Comparison of ENCODE assay signal across 2 cellular contexts in genomic region chr2:27093430-27094352, GRCh38.
TF ChIP-seq lines count a peak whose summit lies in the region.

No MANE protein-coding gene starts in this region.

TF ChIP-seq in WTC11, 78 proteins besides CTCF, POLR2A, EP300 and RAD21:
- no peak for TF ChIP-seq ATF6 (CRISPR knock-in tag; IDR thresholded peaks at IDR 0.05)
- TF ChIP-seq GABPB1 (CRISPR knock-in tag; IDR thresholded peaks at IDR 0.05) = peak; percentile 71

TF ChIP-seq in liver, 16 proteins besides CTCF, POLR2A, EP300 and RAD21:
- TF ChIP-seq MAX (IDR thresholded peaks at IDR 0.05) = peak; percentile 64
- peak; percentile 89 for TF ChIP-seq SP1 (IDR thresholded peaks at IDR 0.05)
- TF ChIP-seq FOXA1 (IDR thresholded peaks at IDR 0.05) = no peak
- peak; percentile 82 for TF ChIP-seq REST (IDR thresholded peaks at IDR 0.05)
- peak; percentile 26 for TF ChIP-seq FOXA2 (IDR thresholded peaks at IDR 0.05)
- peak; percentile 37 for TF ChIP-seq HNF4G (IDR thresholded peaks at IDR 0.05)
- TF ChIP-seq HNF4A (conservative IDR thresholded peaks at IDR 0.05) = peak; percentile 83 to 89
- peak; percentile 71 to 91 for TF ChIP-seq RXRA (IDR thresholded peaks at IDR 0.05)
- TF ChIP-seq JUND (IDR thresholded peaks at IDR 0.05) = peak in 1 of 2 donors; percentile 21
- TF ChIP-seq GABPA (IDR thresholded peaks at IDR 0.05 in 1 of 2, conservative IDR thresholded peaks at IDR 0.05 in 1 of 2) = no peak
- no peak for TF ChIP-seq EGR1 (IDR thresholded peaks at IDR 0.05; ENCODE audit: low read depth in 2 of 2)
- TF ChIP-seq TAF1 (conservative IDR thresholded peaks at IDR 0.05) = peak; percentile 75
